In genomic region chr10:6239213-6239991, GRCh38 we compare ENCODE assay signal across 8 cellular contexts. TPM values are rescaled to one million over a fixed set of nuclear protein-coding genes. Genes with fewer than 3 reads are reported as not detected.
DNase-seq lines count a peak whose midpoint lies in the region; ATAC-seq and TF ChIP-seq lines count a peak whose summit lies in the region.

No MANE protein-coding gene starts in this region.

- in situ Hi-C loops in astrocyte of the cerebellum (cut with HindIII; ENCODE audit: low sequenced_read_pairs) = no loop called here

- peaks cover 10% of the 10 kb centered on the region for H3K36me3 ChIP-seq in A673 (ENCODE audit: insufficient read depth, low read length, poor library complexity, severe bottlenecking)

- no peak for ATAC-seq in HG03196 (IDR thresholded peaks at IDR 0.05; ENCODE audit: unreplicated experiment)

- POLR2A ChIA-PET in A673 (lab: Charles Lee; ENCODE audit: low non-redundant PET) = interaction anchor here (0.6 kb wide), 1 partner anchor 103 kb away, joined by 3 read pairs; no protein-coding TSS in a partner anchor

- DNase-seq in A673 (ENCODE audit: low spot score) = peak; percentile 96
- peak; percentile 99 for DNase-seq in HFF-Myc (ENCODE audit: extremely low read depth, low read depth)
- peak; percentile 31 for DNase-seq in T-helper 9 cell
- DNase-seq in astrocyte of the cerebellum (ENCODE audit: low read depth) = peak; percentile 96
- peak; percentile 66 for DNase-seq in left kidney (ENCODE audit: low read depth, low spot score)
- DNase-seq in stimulated activated CD8-positive, alpha-beta memory T cell treated with anti-CD3 and anti-CD28 coated beads, Interleukin-2, amount 100 ng/mL, for 1 hour (ENCODE audit: low read depth in 2 of 2) = peak; percentile 28 to 31
- no peak for DNase-seq in NCI-H146 (lab: John Stamatoyannopoulos, UW)

- H3K4me1 ChIP-seq in A673 (ENCODE audit: insufficient read depth, low read length, poor library complexity, severe bottlenecking) = peaks cover 9% of the 10 kb centered on the region

- intact Hi-C loops in A673 (cut with micrococcal nuclease; ENCODE audit: unreplicated experiment) = no loop called here

- no peaks in the 10 kb centered on the region for H3K27me3 ChIP-seq in A673 (replicated peaks; ENCODE audit: insufficient read depth, low read depth, low read length, poor library complexity)

- H3K27ac ChIP-seq in A673 (ENCODE audit: low read depth, low read length, poor library complexity, severe bottlenecking) = peak overlapping the region; percentile 39

- CTCF ChIA-PET in A673 (lab: Charles Lee) = no interaction called here

- TF ChIP-seq CTCF in A673 (conservative IDR thresholded peaks at IDR 0.05; ENCODE audit: low read depth, low read length) (no peak), HFF-Myc (IDR thresholded peaks at IDR 0.05; ENCODE audit: low read depth, low read length, missing control alignments) (no peak), astrocyte of the cerebellum (IDR thresholded peaks at IDR 0.05; ENCODE audit: low read depth, low read length, missing control alignments) (no peak)

- H3K9me3 ChIP-seq in A673 (ENCODE audit: low read depth, low read length, poor library complexity, severe bottlenecking) = no peaks in the 10 kb centered on the region

- H3K4me3 ChIP-seq in A673 (ENCODE audit: low read depth, low read length, poor library complexity, severe bottlenecking) (no peak overlapping the region), HFF-Myc (replicated peaks; ENCODE audit: low read depth, low read length) (no peak overlapping the region), astrocyte of the cerebellum (ENCODE audit: low read depth, low read length) (no peak overlapping the region)

- no TSS peak for BruUV-seq in A673 (replicated peaks; lab: Mats Ljungman, UMichigan)

RNA-seq across cellular contexts. Expression of gene PFKFB3, which starts 36.7 kb away (rescaled TPM):
- 42.8 and 53.0 TPM in 2 replicates for total RNA-seq in A673 (2021)
